Comparison of ENCODE assay signal across 8 cellular contexts in genomic region chr5:75512383-75513074, GRCh38. TPM values are rescaled to one million over a fixed set of nuclear protein-coding genes. Genes with fewer than 3 reads are reported as not detected.
A peak's percentile ranks its signal among the peaks of the same experiment; 100 is the strongest.
DNase-seq lines count a peak whose midpoint lies in the region; ATAC-seq, FAIRE-seq and TF ChIP-seq lines count a peak whose summit lies in the region.

No MANE protein-coding gene starts in this region.

- H3K27ac ChIP-seq in DND-41 (ENCODE audit: low read length) (peak overlapping the region; percentile 96), MM.1S (ENCODE audit: low read length) (peak overlapping the region; percentile 13; the same call in 1 of the 2 replicates), caudate nucleus (ENCODE audit: low read depth, low read length) (peak overlapping the region; percentile 87)
- H3K27ac ChIP-seq in naive thymus-derived CD4-positive, alpha-beta T cell (ENCODE audit: low read depth, low read length): peak overlapping the region; percentile 75

- peaks cover 0 to 24% (median 5%) of the 10 kb centered on the region in 5 donors for H3K36me3 Mint-ChIP-seq in naive thymus-derived CD4-positive, alpha-beta T cell

- H3K79me2 ChIP-seq in DND-41 (ENCODE audit: insufficient read depth, low read length) (peaks cover 97% of the 10 kb centered on the region), MM.1S (ENCODE audit: low read length) (peaks cover 85% of the 10 kb centered on the region)

- no peak for FAIRE-seq in frontal cortex (lab: Jason Lieb, UNC)

- peaks cover 37 to 77% (median 54%) of the 10 kb centered on the region in 7 donors for H3K4me1 Mint-ChIP-seq in naive thymus-derived CD4-positive, alpha-beta T cell

- ATAC-seq in DND-41 (ENCODE audit: insufficient read depth, low read depth) (no peak), left lobe of liver (no peak)
- no peak for ATAC-seq in naive thymus-derived CD4-positive, alpha-beta T cell

- no peaks in the 10 kb centered on the region for H3K9me3 ChIP-seq in DND-41 (ENCODE audit: insufficient read depth, low read length, severe bottlenecking)
- no peaks in the 10 kb centered on the region for H3K9me3 ChIP-seq in MM.1S (replicated peaks; ENCODE audit: insufficient read depth, low read length)
- no peaks in the 10 kb centered on the region for H3K9me3 ChIP-seq in naive thymus-derived CD4-positive, alpha-beta T cell (ENCODE audit: control insufficient read depth in 2 of 3, low read length in 3 of 3)

- H3K9me2 ChIP-seq in MM.1S (replicated peaks; ENCODE audit: insufficient read depth, low read length): no peaks in the 10 kb centered on the region

- peak overlapping the region; percentile 90 to 98 for H3K4me3 ChIP-seq in DND-41 (ENCODE audit: low read depth in 1 of 2, low read length in 2 of 2)
- H3K4me3 ChIP-seq in MM.1S (ENCODE audit: low read length): peak overlapping the region; percentile 97
- peak overlapping the region; percentile 78 for H3K4me3 ChIP-seq in naive thymus-derived CD4-positive, alpha-beta T cell (ENCODE audit: low read length)

- DNase-seq in DND-41 (no peak), MM.1S (peak; percentile 16), caudate nucleus (lab: John Stamatoyannopoulos, UW) (no peak), frontal cortex (ENCODE audit: low spot score in 2 of 2) (no peak), NCI-H345 treated with DMSO at 0.1 percent for 48 hours (lab: John Stamatoyannopoulos, UW; ENCODE audit: unreplicated experiment) (no peak), left lobe of liver (ENCODE audit: low spot score) (no peak), ecto neural progenitor cell (ENCODE audit: low spot score) (no peak)
- no peak for DNase-seq in naive thymus-derived CD4-positive, alpha-beta T cell

- H3K4me1 ChIP-seq in DND-41 (ENCODE audit: insufficient read depth, low read length) (peaks cover 46% of the 10 kb centered on the region), MM.1S (ENCODE audit: low read length) (peaks cover 25% of the 10 kb centered on the region)
- peaks cover 14 to 28% of the 10 kb centered on the region in 2 donors for H3K4me1 ChIP-seq in naive thymus-derived CD4-positive, alpha-beta T cell (ENCODE audit: control insufficient read depth in 2 of 2, insufficient read depth in 2 of 2, low read length in 2 of 2)

- no peaks in the 10 kb centered on the region; the same call in 1 of the 2 replicates for H3K36me3 ChIP-seq in DND-41 (ENCODE audit: insufficient read depth, low read length)
- no peaks in the 10 kb centered on the region for H3K36me3 ChIP-seq in MM.1S (replicated peaks; ENCODE audit: insufficient read depth, low read length)
- peaks cover 0 to 13% (median 0%) of the 10 kb centered on the region in 3 experiments for H3K36me3 ChIP-seq in naive thymus-derived CD4-positive, alpha-beta T cell (ENCODE audit: control insufficient read depth in 2 of 3, insufficient read depth in 3 of 3, low read length in 3 of 3)

- peak overlapping the region; percentile 89 to 97 (median 94) for H3K4me3 Mint-ChIP-seq in naive thymus-derived CD4-positive, alpha-beta T cell

- POLR2A ChIA-PET in naive thymus-derived CD4-positive, alpha-beta T cell (lab: Charles Lee): interaction anchor here (0.8 to 1.9 kb wide), 4 partner anchors 9 to 460 kb away, joined by 3 to 6 read pairs (median 4); partner anchors contain the start of genes GCNT4 and HMGCR

- CTCF ChIA-PET in naive thymus-derived CD4-positive, alpha-beta T cell (lab: Charles Lee): no interaction called here

- H3K9me3 Mint-ChIP-seq in naive thymus-derived CD4-positive, alpha-beta T cell: peaks cover 0 to 7% (median 0%) of the 10 kb centered on the region in 11 donors

- no peaks in the 10 kb centered on the region; the same call in 1 of the 2 replicates for H4K20me1 ChIP-seq in DND-41 (ENCODE audit: insufficient read depth, low read length)
- H4K20me1 ChIP-seq in MM.1S (ENCODE audit: insufficient read depth, low read length): 0 out of 2 replicates have a peak, but pooled peaks cover 3% of the 10 kb centered on the region

- intact Hi-C loops in naive thymus-derived CD4-positive, alpha-beta T cell (cut with micrococcal nuclease): loop anchor here (1.0 to 10.0 kb wide), 9 partner anchors 55 to 1645 kb away; partner anchors contain the start of gene GCNT4 (in 1 of the 2)

- H3K4me2 ChIP-seq in DND-41 (ENCODE audit: insufficient read depth, low read length) (peak overlapping the region; percentile 83), MM.1S (ENCODE audit: low read depth, low read length) (peak overlapping the region; percentile 61)

- peak overlapping the region; percentile 83 for H2AFZ ChIP-seq in DND-41 (ENCODE audit: low read depth, low read length)
- H2AFZ ChIP-seq in MM.1S (ENCODE audit: low read length): peak overlapping the region; percentile 63

- H3K9ac ChIP-seq in DND-41 (ENCODE audit: low read depth, low read length): peak overlapping the region; percentile 78
- peak overlapping the region; percentile 51 for H3K9ac ChIP-seq in MM.1S (ENCODE audit: low read length)

- H3K27me3 Mint-ChIP-seq in naive thymus-derived CD4-positive, alpha-beta T cell: no peaks in the 10 kb centered on the region

- H3F3A ChIP-seq in MM.1S (ENCODE audit: insufficient read depth, low read length): no peaks in the 10 kb centered on the region

- no peaks in the 10 kb centered on the region for H3K27me3 ChIP-seq in DND-41 (ENCODE audit: insufficient read depth, low read length, poor library complexity)
- no peaks in the 10 kb centered on the region for H3K27me3 ChIP-seq in MM.1S (replicated peaks; ENCODE audit: insufficient read depth, low read length)
- H3K27me3 ChIP-seq in naive thymus-derived CD4-positive, alpha-beta T cell (ENCODE audit: control insufficient read depth in 2 of 2, insufficient read depth in 2 of 2, low read length in 2 of 2): no peaks in the 10 kb centered on the region

- peak overlapping the region; percentile 84 to 98 (median 93) for H3K27ac Mint-ChIP-seq in naive thymus-derived CD4-positive, alpha-beta T cell

- TF ChIP-seq CTCF in DND-41 (IDR thresholded peaks at IDR 0.05; ENCODE audit: borderline replicate concordance, extremely low read depth, low read length, poor library complexity, severe bottlenecking): no peak
- TF ChIP-seq CTCF in MM.1S (IDR thresholded peaks at IDR 0.05; ENCODE audit: low read length): no peak

RNA-seq across cellular contexts. Expression of gene POLK, which starts 0.8 kb away (rescaled TPM):
- total RNA-seq in naive thymus-derived CD4-positive, alpha-beta T cell: 10 to 100 TPM; 20.6 to 36.6 (median 24.9) TPM
- polyA plus RNA-seq in naive thymus-derived CD4-positive, alpha-beta T cell: 10 to 100 TPM; 16.7 to 22.5 TPM
- total RNA-seq in frontal cortex (39.9 TPM), left lobe of liver (9.9 TPM)

RNA-seq across cellular contexts. Expression of gene CERT1, which starts 1.1 kb away (rescaled TPM):
- total RNA-seq in naive thymus-derived CD4-positive, alpha-beta T cell: 10 to 100 TPM; 34.4 to 60.4 (median 39.3) TPM
- polyA plus RNA-seq in naive thymus-derived CD4-positive, alpha-beta T cell: 10 to 100 TPM; 13.3 to 18.8 TPM
- total RNA-seq in frontal cortex (53.8 TPM), left lobe of liver (16.4 TPM)

Comparison
In these comparisons a context has a peak if more than half of its experiments do, and no peak if none do; other contexts are left out.
1. H3K27ac ChIP-seq: peak in every context shown above with its lines; median percentile 96 in DND-41; 87 in caudate nucleus; 75 in naive thymus-derived CD4-positive, alpha-beta T cell; 13 in MM.1S.